In the genomic region with DNA sequence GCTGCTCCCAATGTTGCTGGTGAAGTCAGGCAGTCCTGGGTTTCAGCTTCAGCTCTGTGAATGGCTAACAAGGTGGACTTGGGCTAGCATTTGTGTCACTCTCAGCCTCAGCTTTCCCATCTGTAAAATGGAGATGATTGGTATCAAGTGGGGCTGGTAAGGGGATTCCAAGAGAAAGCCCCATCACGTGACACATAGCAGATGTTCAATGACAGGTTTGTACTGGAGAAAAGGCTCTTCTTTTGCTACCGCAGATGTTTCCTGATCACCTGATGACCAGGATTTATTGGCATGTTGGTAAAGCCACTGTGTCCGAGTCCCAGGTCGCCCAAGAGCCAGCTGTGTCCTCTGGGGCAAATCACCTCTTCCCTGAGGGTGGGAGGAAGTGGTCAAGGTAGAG, we compare ENCODE assay signal across 18 cellular contexts.
DNase-seq lines count a peak whose midpoint lies in the region; ATAC-seq, FAIRE-seq and TF ChIP-seq lines count a peak whose summit lies in the region.
"Had no signal": no experiment of that assay in that cellular context is flagged by ENCODE, and none has a peak within 500 bp of the region (broad histone marks: within the 10 kb centered on the region; RNA-seq: fewer than 3 reads in every experiment).

No MANE protein-coding gene starts in this region.

- H3K36me3 ChIP-seq in bronchial epithelial cell (ENCODE audit: control insufficient read depth, insufficient read depth, low read length), result no peaks in the 10 kb centered on the region
- H3K36me3 ChIP-seq: BE2C, HAP-1 had no signal

- intact Hi-C loops in natural killer cell (cut with micrococcal nuclease), result no loop called here

- H3K36me3 Mint-ChIP-seq in natural killer cell treated with Interleukin-12 subunit alpha and Interleukin-12 subunit beta and Interleukin-15 and Interleukin-18, amount 100 ng/mL, for 72 hours, result no peaks in the 10 kb centered on the region
- H3K36me3 Mint-ChIP-seq in natural killer cell (no peaks in the 10 kb centered on the region), osteocyte (ENCODE audit: unreplicated experiment) (no peaks in the 10 kb centered on the region)
- H3K36me3 Mint-ChIP-seq: CD4-positive, alpha-beta memory T cell had no signal

- ATAC-seq in natural killer cell treated with Interleukin-12 subunit alpha and Interleukin-12 subunit beta and Interleukin-15 and Interleukin-18, amount 100 ng/mL, for 72 hours, result no peak
- no peak for ATAC-seq in natural killer cell
- ATAC-seq in GM18868 (IDR thresholded peaks at IDR 0.05; ENCODE audit: unreplicated experiment), result no peak
- ATAC-seq: A549 had no signal

- FAIRE-seq in bronchial epithelial cell (lab: Jason Lieb, UNC), result peak; percentile 13
- FAIRE-seq: A549, D721Med, H1 had no signal

- no peak overlapping the region for H3K27ac Mint-ChIP-seq in natural killer cell treated with Interleukin-12 subunit alpha and Interleukin-12 subunit beta and Interleukin-15 and Interleukin-18, amount 100 ng/mL, for 72 hours
- H3K27ac Mint-ChIP-seq in natural killer cell (no peak overlapping the region), osteocyte (ENCODE audit: unreplicated experiment) (no peak overlapping the region)
- H3K27ac Mint-ChIP-seq: CD4-positive, alpha-beta memory T cell had no signal

- H3K27me3 Mint-ChIP-seq in natural killer cell treated with Interleukin-12 subunit alpha and Interleukin-12 subunit beta and Interleukin-15 and Interleukin-18, amount 100 ng/mL, for 72 hours, result peaks cover 19 to 38% of the 10 kb centered on the region in 2 donors
- H3K27me3 Mint-ChIP-seq in natural killer cell (ENCODE audit: low read depth in 2 of 2), result peaks cover 16 to 40% of the 10 kb centered on the region in 2 donors
- H3K27me3 Mint-ChIP-seq in osteocyte (ENCODE audit: unreplicated experiment), result peaks cover 6% of the 10 kb centered on the region

- no peaks in the 10 kb centered on the region for H3K9me3 Mint-ChIP-seq in natural killer cell treated with Interleukin-12 subunit alpha and Interleukin-12 subunit beta and Interleukin-15 and Interleukin-18, amount 100 ng/mL, for 72 hours
- H3K9me3 Mint-ChIP-seq in natural killer cell, result peaks cover 0 to 3% of the 10 kb centered on the region in 2 donors
- peaks cover 5% of the 10 kb centered on the region for H3K9me3 Mint-ChIP-seq in osteocyte (ENCODE audit: unreplicated experiment)
- H3K9me3 Mint-ChIP-seq: CD4-positive, alpha-beta memory T cell had no signal

- TF ChIP-seq CTCF in natural killer cell (IDR thresholded peaks at IDR 0.05) (no peak), bronchial epithelial cell (IDR thresholded peaks at IDR 0.05; ENCODE audit: insufficient read depth, low read length, severe bottlenecking) (no peak), osteocyte (IDR thresholded peaks at IDR 0.05) (no peak)

- H3K4me1 Mint-ChIP-seq in natural killer cell treated with Interleukin-12 subunit alpha and Interleukin-12 subunit beta and Interleukin-15 and Interleukin-18, amount 100 ng/mL, for 72 hours (ENCODE audit: low read depth in 2 of 2), result no peaks in the 10 kb centered on the region
- H3K4me1 Mint-ChIP-seq in natural killer cell (no peaks in the 10 kb centered on the region), osteocyte (ENCODE audit: unreplicated experiment) (no peaks in the 10 kb centered on the region)
- H3K4me1 Mint-ChIP-seq: CD4-positive, alpha-beta memory T cell had no signal

- peak; percentile 18 for DNase-seq in natural killer cell treated with Interleukin-12 subunit alpha and Interleukin-12 subunit beta and Interleukin-15 and Interleukin-18, amount 100 ng/mL, for 72 hours (ENCODE audit: low spot score)
- DNase-seq in natural killer cell, result no peak
- no peak for DNase-seq in bronchial epithelial cell (ENCODE audit: low read depth)
- peak; percentile 25 for DNase-seq in osteocyte (ENCODE audit: extremely low spot score, unreplicated experiment)
- no peak for DNase-seq in NCI-H524 (lab: John Stamatoyannopoulos, UW)
- no peak for DNase-seq in NCI-H187 (lab: John Stamatoyannopoulos, UW)
- DNase-seq: BE2C; CD4-positive, alpha-beta memory T cell; COR-L47; DMS153; DMS79 treated with DMSO at 0.1 percent for 48 hours; EL; GDM1 had no signal

- no peak overlapping the region for H3K4me3 Mint-ChIP-seq in natural killer cell treated with Interleukin-12 subunit alpha and Interleukin-12 subunit beta and Interleukin-15 and Interleukin-18, amount 100 ng/mL, for 72 hours
- H3K4me3 Mint-ChIP-seq in natural killer cell, result no peak overlapping the region
- no peak overlapping the region for H3K4me3 Mint-ChIP-seq in osteocyte (ENCODE audit: unreplicated experiment)
- H3K4me3 Mint-ChIP-seq: CD4-positive, alpha-beta memory T cell had no signal

- H3K27me3 ChIP-seq in bronchial epithelial cell (ENCODE audit: control insufficient read depth, insufficient read depth, low read length), result no peaks in the 10 kb centered on the region
- H3K27me3 ChIP-seq: BE2C had no signal

- no peak overlapping the region for H3K4me3 ChIP-seq in bronchial epithelial cell (ENCODE audit: low read depth, low read length)
- H3K4me3 ChIP-seq: A549, HAP-1 had no signal

Comparison
In these comparisons a context has a peak if more than half of its experiments do, and no peak if none do; other contexts are left out.
1. DNase-seq: peak in natural killer cell treated with Interleukin-12 subunit alpha and Interleukin-12 subunit beta and Interleukin-15 and Interleukin-18, amount 100 ng/mL, for 72 hours (single experiment) and osteocyte (single experiment); none in natural killer cell (single experiment), bronchial epithelial cell (single experiment), NCI-H524 (0 of 2) and NCI-H187 (0 of 2).